22 cellular contexts compared by ENCODE assay signal in the genomic region with DNA sequence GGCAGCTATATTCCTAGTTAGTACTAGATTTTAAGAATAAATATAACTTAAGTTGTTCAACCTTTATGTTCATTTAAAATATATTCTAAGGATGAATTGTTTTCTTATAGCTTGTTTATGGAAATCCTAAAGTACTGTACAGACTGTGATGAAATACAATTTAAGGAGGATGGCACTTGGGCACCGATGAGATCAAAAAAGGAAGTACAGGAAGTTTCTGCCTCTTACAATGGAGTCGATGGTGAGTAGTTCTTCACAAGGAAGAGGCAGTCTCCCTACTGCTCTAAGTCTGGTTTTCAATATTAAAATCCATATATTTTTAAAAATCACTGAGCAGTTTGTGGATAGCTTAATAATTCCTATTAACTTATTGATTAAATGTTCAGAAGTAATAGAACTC.
"Had no signal": no experiment of that assay in that cellular context is flagged by ENCODE, and none has a peak within 500 bp of the region (broad histone marks: within the 10 kb centered on the region; RNA-seq: fewer than 3 reads in every experiment).

No MANE protein-coding gene starts in this region.

- ATAC-seq: activated T-cell treated with anti-CD3 and anti-CD28 coated beads, Interleukin-2, amount 50 U/mL, for 72 hours; gastroesophageal sphincter; left colon; sciatic nerve; stimulated activated memory B cell treated with anti-CD40 and anti-IgM and Interleukin-4, amounts not matched to agents 10 μg/mL and 1 μg/mL and 100 μg/mL, for 72 hours had no signal

- DNase-seq: activated B cell treated with CpG ODN at 0.5 μM for 24 hours; activated CD4-positive, alpha-beta T cell treated with anti-CD3 and anti-CD28 coated beads for 4 hours; activated CD4-positive, alpha-beta T cell treated with anti-CD3 and anti-CD28 coated beads, Interleukin-2, amount 50 U/mL, for 48 hours; activated effector memory CD4-positive, alpha-beta T cell treated with Interleukin-2 at 50 U/mL for 16 hours; activated naive CD4-positive, alpha-beta T cell treated with anti-CD3 and anti-CD28 coated beads for 36 hours; activated naive CD8-positive, alpha-beta T cell treated with anti-CD3 and anti-CD28 coated beads, Interleukin-2, amount 10 ng/mL, durations not matched to agents 7 days and 5 days; activated T-cell treated with anti-CD3 and anti-CD28 coated beads, Interleukin-2, amount 50 U/mL, for 72 hours; amniotic stem cell; cerebellar nuclear complex; cortex of kidney; head of caudate nucleus; left colon; posterior cingulate gyrus; small intestine; stimulated activated CD4-positive, alpha-beta T cell treated with anti-CD3 and anti-CD28 coated beads, Interleukin-2, amount 100 ng/mL, for 24 hours; stomach had no signal

- FAIRE-seq: bronchial epithelial cell, keratinocyte, small intestine, urothelium cell line had no signal
